15 cellular contexts compared by ENCODE assay signal in genomic region chr17:37567137-37567927, GRCh38.
"Had no signal": no experiment of that assay in that cellular context is flagged by ENCODE, and none has a peak within 500 bp of the region (broad histone marks: within the 10 kb centered on the region; RNA-seq: fewer than 3 reads in every experiment).

No MANE protein-coding gene starts in this region.

- H3K79me2 ChIP-seq: hepatocyte had no signal

- H3K4me1 Mint-ChIP-seq: activated CD8-positive, alpha-beta memory T cell treated with anti-CD3 and anti-CD28 coated beads, Interleukin-2, amount 10 ng/mL, durations not matched to agents 7 days and 5 days had no signal

- DNase-seq: activated CD4-positive, CD25-positive, alpha-beta regulatory T cell; activated CD8-positive, alpha-beta memory T cell treated with anti-CD3 and anti-CD28 coated beads, Interleukin-2, amount 10 ng/mL, durations not matched to agents 7 days and 5 days; activated gamma-delta T cell treated with Interleukin-2 at 50 U/mL for 16 hours; activated T-cell treated with anti-CD3 and anti-CD28 coated beads, Interleukin-2, amount 50 U/mL, for 4 hours; central memory CD4-positive, alpha-beta T cell; cortex of kidney; effector CD8-positive, alpha-beta T cell; posterior cingulate gyrus; stimulated activated CD4-positive, alpha-beta T cell treated with anti-CD3 and anti-CD28 coated beads, Interleukin-15, amount 100 ng/mL, for 24 hours; stimulated activated CD4-positive, alpha-beta T cell treated with anti-CD3 and anti-CD28 coated beads, Interleukin-4, amount 100 ng/mL, for 24 hours; stimulated activated naive CD8-positive, alpha-beta T cell treated with anti-CD3 and anti-CD28 coated beads, Interleukin-15, amount 100 ng/mL, for 72 hours; T-helper 17 cell; testis had no signal

- H3K4me3 ChIP-seq: gastroesophageal sphincter, hepatocyte, testis had no signal

- ATAC-seq: activated CD8-positive, alpha-beta memory T cell treated with anti-CD3 and anti-CD28 coated beads, Interleukin-2, amount 10 ng/mL, durations not matched to agents 7 days and 5 days; activated T-cell treated with anti-CD3 and anti-CD28 coated beads, Interleukin-2, amount 50 U/mL, for 4 hours; gastroesophageal sphincter; stimulated activated naive CD8-positive, alpha-beta T cell treated with anti-CD3 and anti-CD28 coated beads, Interleukin-15, amount 100 ng/mL, for 72 hours; T-helper 17 cell had no signal

- H3K9me3 ChIP-seq: gastroesophageal sphincter, testis had no signal

- H2AFZ ChIP-seq: hepatocyte had no signal

- H3K9me3 Mint-ChIP-seq: activated T-cell treated with anti-CD3 and anti-CD28 coated beads, Interleukin-2, amount 50 U/mL, for 4 hours; stimulated activated naive CD8-positive, alpha-beta T cell treated with anti-CD3 and anti-CD28 coated beads, Interleukin-15, amount 100 ng/mL, for 72 hours had no signal

- H3K27me3 Mint-ChIP-seq: activated CD8-positive, alpha-beta memory T cell treated with anti-CD3 and anti-CD28 coated beads, Interleukin-2, amount 10 ng/mL, durations not matched to agents 7 days and 5 days; stimulated activated naive CD8-positive, alpha-beta T cell treated with anti-CD3 and anti-CD28 coated beads, Interleukin-15, amount 100 ng/mL, for 72 hours; T-helper 17 cell had no signal

- H3K4me3 Mint-ChIP-seq: activated CD8-positive, alpha-beta memory T cell treated with anti-CD3 and anti-CD28 coated beads, Interleukin-2, amount 10 ng/mL, durations not matched to agents 7 days and 5 days; activated T-cell treated with anti-CD3 and anti-CD28 coated beads, Interleukin-2, amount 50 U/mL, for 4 hours; stimulated activated naive CD8-positive, alpha-beta T cell treated with anti-CD3 and anti-CD28 coated beads, Interleukin-15, amount 100 ng/mL, for 72 hours; T-helper 17 cell had no signal

- H3K4me1 ChIP-seq: gastroesophageal sphincter, testis had no signal

- H3K27me3 ChIP-seq: gastroesophageal sphincter, hepatocyte, testis had no signal

- H3K27ac Mint-ChIP-seq: activated CD8-positive, alpha-beta memory T cell treated with anti-CD3 and anti-CD28 coated beads, Interleukin-2, amount 10 ng/mL, durations not matched to agents 7 days and 5 days; T-helper 17 cell had no signal

- H3K27ac ChIP-seq: gastroesophageal sphincter, hepatocyte, testis had no signal

- H3K4me2 ChIP-seq: hepatocyte had no signal
